In the genomic region with DNA sequence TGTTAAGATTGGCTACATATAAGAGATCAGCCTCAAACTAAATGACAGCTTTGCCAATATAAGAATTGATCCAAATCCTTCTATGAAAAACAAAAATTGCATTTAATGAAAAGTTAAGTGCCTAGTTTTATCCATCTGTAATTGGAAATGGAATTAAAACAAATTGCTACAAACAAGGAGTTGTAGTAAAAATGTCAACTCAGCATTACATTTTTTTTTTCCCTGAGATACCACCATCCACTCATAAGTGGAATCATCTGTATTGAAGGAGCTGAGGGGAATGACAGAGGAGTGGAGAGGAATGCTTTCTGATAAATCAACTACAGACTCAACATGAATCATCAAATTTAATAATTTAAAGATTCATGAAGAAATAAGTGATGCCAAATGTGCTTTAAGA, we compare ENCODE assay signal across 25 cellular contexts.
"Had no signal": no experiment of that assay in that cellular context is flagged by ENCODE, and none has a peak within 500 bp of the region (broad histone marks: within the 10 kb centered on the region; RNA-seq: fewer than 3 reads in every experiment).

No MANE protein-coding gene starts in this region.

- H3K4me1 ChIP-seq: left ventricle myocardium inferior, pancreas, prostate gland, sigmoid colon, spleen, suprapubic skin, tibial artery, vagina had no signal

- H3K36me3 Mint-ChIP-seq: mesothelial cell of epicardium; naive thymus-derived CD4-positive, alpha-beta T cell; stimulated activated effector memory CD8-positive, alpha-beta T cell treated with anti-CD3 and anti-CD28 coated beads, Interleukin-12 subunit alpha, Interleukin-12 subunit beta, amount 100 ng/mL, for 72 hours; type B pancreatic cell had no signal

- H3K36me3 ChIP-seq: left ventricle myocardium inferior, pancreas, prostate gland, sigmoid colon, spleen, suprapubic skin, thoracic aorta, tibial artery, vagina had no signal

- H3K27me3 Mint-ChIP-seq: naive thymus-derived CD4-positive, alpha-beta T cell; natural killer cell treated with Interleukin-12 subunit alpha and Interleukin-12 subunit beta and Interleukin-15 and Interleukin-18, amount 100 ng/mL, for 72 hours; stimulated activated naive CD8-positive, alpha-beta T cell treated with anti-CD3 and anti-CD28 coated beads, Interleukin-15, Interleukin-2, amounts not matched to agents 100 ng/mL and 50 ng/mL, for 24 hours had no signal

- ATAC-seq: mucosa of descending colon; naive thymus-derived CD4-positive, alpha-beta T cell; natural killer cell treated with Interleukin-12 subunit alpha and Interleukin-12 subunit beta and Interleukin-15 and Interleukin-18, amount 100 ng/mL, for 72 hours; pancreas; right cardiac atrium; stimulated activated effector memory CD8-positive, alpha-beta T cell treated with anti-CD3 and anti-CD28 coated beads, Interleukin-12 subunit alpha, Interleukin-12 subunit beta, amount 100 ng/mL, for 72 hours had no signal

- DNase-seq: islet precursor cell; left ventricle myocardium inferior; mesendoderm; mucosa of descending colon; naive thymus-derived CD4-positive, alpha-beta T cell; nucleus accumbens; pancreas; posterior cingulate gyrus; right cardiac atrium; sigmoid colon; small intestine; spleen; stimulated activated CD4-positive, alpha-beta T cell treated with anti-CD3 and anti-CD28 coated beads, Interleukin-4, amount 100 ng/mL, for 24 hours; stimulated activated naive CD4-positive, alpha-beta T cell; tibial artery had no signal

- FAIRE-seq: pancreas, small intestine had no signal

- H3K9me3 Mint-ChIP-seq: mesothelial cell of epicardium; natural killer cell treated with Interleukin-12 subunit alpha and Interleukin-12 subunit beta and Interleukin-15 and Interleukin-18, amount 100 ng/mL, for 72 hours; type B pancreatic cell had no signal

- H3K9me3 ChIP-seq: mucosa of descending colon, pancreas, prostate gland, sigmoid colon, thoracic aorta, tibial artery, vagina had no signal

- H3K27ac ChIP-seq: left ventricle myocardium inferior, pancreas, prostate gland, sigmoid colon, spleen, suprapubic skin, thoracic aorta, tibial artery, vagina had no signal

- H3K4me3 ChIP-seq: left ventricle myocardium inferior, lung, mucosa of descending colon, pancreas, prostate gland, sigmoid colon, spleen, suprapubic skin, thoracic aorta, tibial artery, vagina had no signal

- H3K4me1 Mint-ChIP-seq: mesothelial cell of epicardium; naive thymus-derived CD4-positive, alpha-beta T cell; stimulated activated effector memory CD8-positive, alpha-beta T cell treated with anti-CD3 and anti-CD28 coated beads, Interleukin-12 subunit alpha, Interleukin-12 subunit beta, amount 100 ng/mL, for 72 hours had no signal

- H3K27me3 ChIP-seq: pancreas, sigmoid colon, spleen, suprapubic skin, tibial artery, vagina had no signal

- H3K27ac Mint-ChIP-seq: mesothelial cell of epicardium; naive thymus-derived CD4-positive, alpha-beta T cell; natural killer cell treated with Interleukin-12 subunit alpha and Interleukin-12 subunit beta and Interleukin-15 and Interleukin-18, amount 100 ng/mL, for 72 hours; stimulated activated effector memory CD8-positive, alpha-beta T cell treated with anti-CD3 and anti-CD28 coated beads, Interleukin-12 subunit alpha, Interleukin-12 subunit beta, amount 100 ng/mL, for 72 hours; stimulated activated naive CD8-positive, alpha-beta T cell treated with anti-CD3 and anti-CD28 coated beads, Interleukin-15, Interleukin-2, amounts not matched to agents 100 ng/mL and 50 ng/mL, for 24 hours; type B pancreatic cell had no signal

- H3K4me3 Mint-ChIP-seq: mesothelial cell of epicardium; naive thymus-derived CD4-positive, alpha-beta T cell; natural killer cell treated with Interleukin-12 subunit alpha and Interleukin-12 subunit beta and Interleukin-15 and Interleukin-18, amount 100 ng/mL, for 72 hours; stimulated activated effector memory CD8-positive, alpha-beta T cell treated with anti-CD3 and anti-CD28 coated beads, Interleukin-12 subunit alpha, Interleukin-12 subunit beta, amount 100 ng/mL, for 72 hours; stimulated activated naive CD8-positive, alpha-beta T cell treated with anti-CD3 and anti-CD28 coated beads, Interleukin-15, Interleukin-2, amounts not matched to agents 100 ng/mL and 50 ng/mL, for 24 hours; type B pancreatic cell had no signal
